In genomic region chr14:99726538-99727095, GRCh38 we compare ENCODE assay signal across 24 cellular contexts. TPM values are rescaled to one million over a fixed set of nuclear protein-coding genes. Genes with fewer than 3 reads are reported as not detected.
A peak's percentile ranks its signal among the peaks of the same experiment; 100 is the strongest.
DNase-seq lines count a peak whose midpoint lies in the region; ATAC-seq and TF ChIP-seq lines count a peak whose summit lies in the region.
"Had no signal": no experiment of that assay in that cellular context is flagged by ENCODE, and none has a peak within 500 bp of the region (broad histone marks: within the 10 kb centered on the region; RNA-seq: fewer than 3 reads in every experiment).

No MANE protein-coding gene starts in this region.

- H3K27ac ChIP-seq in Peyer's patch (no peak overlapping the region), right lobe of liver (no peak overlapping the region), stomach (no peak overlapping the region), gastrocnemius medialis (no peak overlapping the region), A673 (ENCODE audit: low read depth, low read length, poor library complexity, severe bottlenecking) (no peak overlapping the region)
- H3K27ac ChIP-seq: BLaER1 treated with 17β-estradiol and CSF1 and Interleukin-3, amounts not matched to agents 10 nM and 100 nM; transverse colon had no signal

- WGBS in right lobe of liver (ENCODE audit: insufficient coverage, low coverage, low lambda C conversion rate, missing lambda C conversion rate): 89% methylated on average over 5 of the region's 26 CpGs
- WGBS in stomach, 5 donors: 82 to 88% (median 82%) methylated on average over 19 to 26 of the region's 26 CpGs

- H3K4me3 ChIP-seq in Peyer's patch (no peak overlapping the region), right lobe of liver (no peak overlapping the region), stomach (no peak overlapping the region), gastrocnemius medialis (no peak overlapping the region), A673 (ENCODE audit: low read depth, low read length, poor library complexity, severe bottlenecking) (no peak overlapping the region)
- H3K4me3 ChIP-seq: BLaER1 treated with 17β-estradiol and CSF1 and Interleukin-3, amounts not matched to agents 10 nM and 100 nM; smooth muscle cell; transverse colon had no signal

- TF ChIP-seq EP300 in stomach (IDR thresholded peaks at IDR 0.05): no peak

- no peaks in the 10 kb centered on the region for H3K9me3 Mint-ChIP-seq in activated T-cell treated with anti-CD3 and anti-CD28 coated beads, Interleukin-2, amount 50 U/mL, for 24 hours
- H3K9me3 Mint-ChIP-seq: central memory CD8-positive, alpha-beta T cell; naive thymus-derived CD8-positive, alpha-beta T cell had no signal

- H3K27me3 Mint-ChIP-seq in activated T-cell treated with anti-CD3 and anti-CD28 coated beads, Interleukin-2, amount 50 U/mL, for 24 hours: peaks cover 42% of the 10 kb centered on the region

- H3K4me1 ChIP-seq in Peyer's patch: peaks cover 0 to 12% (median 3%) of the 10 kb centered on the region in 4 donors
- peaks cover 0 to 6% (median 0%) of the 10 kb centered on the region in 4 donors for H3K4me1 ChIP-seq in right lobe of liver
- peaks cover 11 to 22% (median 19%) of the 10 kb centered on the region in 4 donors for H3K4me1 ChIP-seq in stomach
- peaks cover 0 to 7% of the 10 kb centered on the region in 2 donors for H3K4me1 ChIP-seq in gastrocnemius medialis
- no peaks in the 10 kb centered on the region for H3K4me1 ChIP-seq in A673 (ENCODE audit: insufficient read depth, low read length, poor library complexity, severe bottlenecking)

- H3K36me3 Mint-ChIP-seq in activated T-cell treated with anti-CD3 and anti-CD28 coated beads, Interleukin-2, amount 50 U/mL, for 24 hours (ENCODE audit: low read depth): no peaks in the 10 kb centered on the region

- no peaks in the 10 kb centered on the region for H3K27me3 ChIP-seq in Peyer's patch
- H3K27me3 ChIP-seq in right lobe of liver: no peaks in the 10 kb centered on the region
- peaks cover 0 to 33% (median 16%) of the 10 kb centered on the region in 3 donors for H3K27me3 ChIP-seq in stomach
- H3K27me3 ChIP-seq in gastrocnemius medialis: no peaks in the 10 kb centered on the region
- no peaks in the 10 kb centered on the region for H3K27me3 ChIP-seq in A673 (replicated peaks; ENCODE audit: insufficient read depth, low read depth, low read length, poor library complexity)

- TF ChIP-seq CTCF in Peyer's patch (IDR thresholded peaks at IDR 0.05) (no peak), right lobe of liver (IDR thresholded peaks at IDR 0.05) (no peak), stomach (IDR thresholded peaks at IDR 0.05) (no peak), gastrocnemius medialis (IDR thresholded peaks at IDR 0.05 in 4 of 5, conservative IDR thresholded peaks at IDR 0.05 in 1 of 5) (no peak), A673 (conservative IDR thresholded peaks at IDR 0.05; ENCODE audit: low read depth, low read length) (no peak)

- ATAC-seq in right lobe of liver: no peak
- ATAC-seq in HG02884 (IDR thresholded peaks at IDR 0.05; ENCODE audit: unreplicated experiment): no peak
- ATAC-seq in gastrocnemius medialis: no peak
- ATAC-seq: esophagus mucosa; HCT116; naive thymus-derived CD8-positive, alpha-beta T cell had no signal

- H3K36me3 ChIP-seq in Peyer's patch (no peaks in the 10 kb centered on the region), right lobe of liver (no peaks in the 10 kb centered on the region), stomach (no peaks in the 10 kb centered on the region), gastrocnemius medialis (no peaks in the 10 kb centered on the region), A673 (ENCODE audit: insufficient read depth, low read length, poor library complexity, severe bottlenecking) (no peaks in the 10 kb centered on the region)
- H3K36me3 ChIP-seq: BLaER1 treated with 17β-estradiol and CSF1 and Interleukin-3, amounts not matched to agents 10 nM and 100 nM; transverse colon had no signal

- intact Hi-C loops in right lobe of liver (cut with DNase I) (loop anchor here in 1 of 2 donors (5.0 kb wide), 1 partner anchor 156 kb away; no protein-coding TSS in a partner anchor), stomach (cut with DNase I; ENCODE audit: low total_unique reads) (loop anchor here (5.0 kb wide), 1 partner anchor 161 kb away; no protein-coding TSS in a partner anchor), gastrocnemius medialis (cut with DNase I; ENCODE audit: low total_unique reads) (no loop called here), A673 (cut with micrococcal nuclease; ENCODE audit: unreplicated experiment) (no loop called here)

- H3K4me3 Mint-ChIP-seq in activated T-cell treated with anti-CD3 and anti-CD28 coated beads, Interleukin-2, amount 50 U/mL, for 24 hours: no peak overlapping the region
- H3K4me3 Mint-ChIP-seq: central memory CD8-positive, alpha-beta T cell; naive thymus-derived CD8-positive, alpha-beta T cell had no signal

- peak; percentile 9 for DNase-seq in activated T-cell treated with anti-CD3 and anti-CD28 coated beads, Interleukin-2, amount 50 U/mL, for 24 hours
- DNase-seq in activated T-cell treated with anti-CD3 and anti-CD28 coated beads, Interleukin-2, amount 50 U/mL, for 48 hours: no peak
- DNase-seq in Peyer's patch (peak in 2 of 3 donors; percentile 37 to 39), right lobe of liver (peak; percentile 17 to 50 (median 38)), stomach (peak; percentile 14), gastrocnemius medialis (no peak), A673 (ENCODE audit: low spot score) (no peak)
- DNase-seq: activated gamma-delta T cell; Calu3; effector CD4-positive, alpha-beta T cell; NCI-H1092 treated with DMSO at 0.1 percent for 48 hours; NCI-H2081 treated with DMSO at 0.1 percent for 48 hours; NK-92 treated with Interleukin-12 subunit alpha and Interleukin-12 subunit beta, amount 100 ng/mL, for 24 hours; stimulated activated CD4-positive, alpha-beta T cell treated with anti-CD3 and anti-CD28 coated beads, Interleukin-2, amount 100 ng/mL, for 48 hours; stimulated activated naive CD4-positive, alpha-beta T cell treated with Interleukin-2 at 50 U/mL for 16 hours; transverse colon had no signal

- POLR2A ChIA-PET in A673 (lab: Charles Lee; ENCODE audit: low non-redundant PET): no interaction called here

- in situ Hi-C loops in gastrocnemius medialis (cut with MboI; ENCODE audit: low sequenced_read_pairs in 4 of 4): loop anchor here in 1 of 4 donors (10.0 kb wide), 1 partner anchor 158 kb away; no protein-coding TSS in a partner anchor

- H3K4me1 Mint-ChIP-seq in activated T-cell treated with anti-CD3 and anti-CD28 coated beads, Interleukin-2, amount 50 U/mL, for 24 hours (ENCODE audit: low read depth): no peaks in the 10 kb centered on the region
- H3K4me1 Mint-ChIP-seq: central memory CD8-positive, alpha-beta T cell had no signal

- no peak for TF ChIP-seq POLR2A in Peyer's patch (IDR thresholded peaks at IDR 0.05)
- no peak for TF ChIP-seq POLR2A in right lobe of liver (IDR thresholded peaks at IDR 0.05)
- TF ChIP-seq POLR2A in stomach (IDR thresholded peaks at IDR 0.05): no peak
- TF ChIP-seq POLR2A in gastrocnemius medialis (IDR thresholded peaks at IDR 0.05): no peak

- H3K27ac Mint-ChIP-seq in activated T-cell treated with anti-CD3 and anti-CD28 coated beads, Interleukin-2, amount 50 U/mL, for 24 hours: no peak overlapping the region
- H3K27ac Mint-ChIP-seq: naive thymus-derived CD8-positive, alpha-beta T cell had no signal

- CTCF ChIA-PET in A673 (lab: Charles Lee): no interaction called here

- H3K9me3 ChIP-seq in Peyer's patch (no peaks in the 10 kb centered on the region), right lobe of liver (no peaks in the 10 kb centered on the region), stomach (no peaks in the 10 kb centered on the region), gastrocnemius medialis (no peaks in the 10 kb centered on the region), A673 (ENCODE audit: low read depth, low read length, poor library complexity, severe bottlenecking) (no peaks in the 10 kb centered on the region)
- H3K9me3 ChIP-seq: BLaER1 treated with 17β-estradiol and CSF1 and Interleukin-3, amounts not matched to agents 10 nM and 100 nM; transverse colon had no signal

- no TSS peak for BruUV-seq in A673 (replicated peaks; lab: Mats Ljungman, UMichigan)

RNA-seq across cellular contexts. Expression of gene CYP46A1, which starts 42.5 kb away (rescaled TPM):
- total RNA-seq in Peyer's patch (1 to 10 TPM in 1 of 4 donors, under 1 TPM in 1, not detected in 2; 0.13 to 2.5 TPM), right lobe of liver (1 to 10 TPM in 1 of 6 experiments, under 1 TPM in 4, not detected in 1; 0.06 to 1.6 (median 0.42) TPM), stomach (1 to 10 TPM in 3 of 5 donors, not detected in 2; 1.2 to 2.9 (median 2.2) TPM), gastrocnemius medialis (1 to 10 TPM in 1 of 4 donors, under 1 TPM in 3; 0.18 to 2.2 (median 0.45) TPM), A673 (2021) (0.37 TPM in 1 of 2 replicates, not detected in the other)
- polyA plus RNA-seq in stomach: under 1 TPM; 0.15 to 0.68 (median 0.53) TPM
- total RNA-seq: Calu3, esophagus mucosa, kidney epithelial cell had no signal

Comparison
In these comparisons a context has a peak if more than half of its experiments do, and no peak if none do; other contexts are left out.
1. DNase-seq: peak in activated T-cell treated with anti-CD3 and anti-CD28 coated beads, Interleukin-2, amount 50 U/mL, for 24 hours (single experiment), Peyer's patch (2 of 3), right lobe of liver (3 of 3) and stomach (single experiment); none in activated T-cell treated with anti-CD3 and anti-CD28 coated beads, Interleukin-2, amount 50 U/mL, for 48 hours (0 of 2), gastrocnemius medialis (0 of 2) and A673 (single experiment).